1 cellular context compared by ENCODE assay signal in the genomic region with DNA sequence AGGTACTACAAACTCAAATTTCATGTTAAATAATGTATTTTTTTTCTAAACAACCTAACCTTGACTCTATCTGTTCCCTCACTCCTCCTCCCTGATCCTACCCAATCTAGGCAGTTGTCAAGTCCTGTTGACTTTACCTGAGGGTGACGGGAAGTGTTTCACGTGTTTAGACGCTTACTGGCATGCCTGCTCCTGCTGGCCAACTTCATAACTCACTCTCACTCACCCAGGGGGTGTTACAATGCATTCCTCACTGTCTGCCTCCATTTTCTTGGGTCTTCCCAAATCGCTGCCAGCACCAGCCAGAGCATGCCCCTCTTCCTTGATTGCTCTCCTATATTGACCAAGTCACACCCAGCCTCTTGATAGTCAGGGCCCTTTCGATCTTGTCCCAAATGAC.
TF ChIP-seq lines count a peak whose summit lies in the region.

No MANE protein-coding gene starts in this region.

TF ChIP-seq in HepG2, 621 proteins besides CTCF, POLR2A, EP300 and RAD21 (continued from another document):
- TF ChIP-seq POGZ (CRISPR knock-in tag; IDR thresholded peaks at IDR 0.05) (peak; percentile 46; the same call in 1 of the 2 replicates), ZSCAN30 (CRISPR knock-in tag; IDR thresholded peaks at IDR 0.05) (no peak), KLF16 (CRISPR knock-in tag; IDR thresholded peaks at IDR 0.05) (peak in 1 of 2 experiments; percentile 91; a peak in 2 of 4 replicates), SP140L (CRISPR knock-in tag; IDR thresholded peaks at IDR 0.05; ENCODE audit: borderline replicate concordance) (no peak), MTF2 (CRISPR knock-in tag; IDR thresholded peaks at IDR 0.05; ENCODE audit: borderline replicate concordance) (no peak), ZBTB20 (CRISPR knock-in tag; IDR thresholded peaks at IDR 0.05; ENCODE audit: borderline replicate concordance, low read depth) (peak; percentile 38; the same call in 1 of the 2 replicates), REL (CRISPR knock-in tag; conservative IDR thresholded peaks at IDR 0.05) (no peak), SRY (CRISPR knock-in tag; IDR thresholded peaks at IDR 0.05) (0 out of 2 replicates have a peak, but pooled peaks have one; percentile 30), YEATS4 (CRISPR knock-in tag; IDR thresholded peaks at IDR 0.05; ENCODE audit: borderline replicate concordance) (no peak), KMT2A (CRISPR knock-in tag; IDR thresholded peaks at IDR 0.05) (no peak), HCFC1 (IDR thresholded peaks at IDR 0.05; ENCODE audit: low read depth, low read length) (no peak), TEAD3 (CRISPR knock-in tag; optimal IDR thresholded peaks at IDR 0.05; ENCODE audit: borderline replicate concordance) (peak; percentile 81), GLI4 (CRISPR knock-in tag; IDR thresholded peaks at IDR 0.05; ENCODE audit: borderline replicate concordance) (no peak), KDM4B (CRISPR knock-in tag; IDR thresholded peaks at IDR 0.05) (0 out of 2 replicates have a peak, but pooled peaks have one; percentile 80)
- TF ChIP-seq, protein P1, sequence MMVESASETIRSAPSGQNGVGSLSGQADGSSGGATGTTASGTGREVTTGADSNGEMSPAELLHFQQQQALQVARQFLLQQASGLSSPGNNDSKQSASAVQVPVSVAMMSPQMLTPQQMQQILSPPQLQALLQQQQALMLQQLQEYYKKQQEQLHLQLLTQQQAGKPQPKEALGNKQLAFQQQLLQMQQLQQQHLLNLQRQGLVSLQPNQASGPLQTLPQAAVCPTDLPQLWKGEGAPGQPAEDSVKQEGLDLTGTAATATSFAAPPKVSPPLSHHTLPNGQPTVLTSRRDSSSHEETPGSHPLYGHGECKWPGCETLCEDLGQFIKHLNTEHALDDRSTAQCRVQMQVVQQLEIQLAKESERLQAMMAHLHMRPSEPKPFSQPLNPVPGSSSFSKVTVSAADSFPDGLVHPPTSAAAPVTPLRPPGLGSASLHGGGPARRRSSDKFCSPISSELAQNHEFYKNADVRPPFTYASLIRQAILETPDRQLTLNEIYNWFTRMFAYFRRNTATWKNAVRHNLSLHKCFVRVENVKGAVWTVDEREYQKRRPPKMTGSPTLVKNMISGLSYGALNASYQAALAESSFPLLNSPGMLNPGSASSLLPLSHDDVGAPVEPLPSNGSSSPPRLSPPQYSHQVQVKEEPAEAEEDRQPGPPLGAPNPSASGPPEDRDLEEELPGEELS (CRISPR knock-in tag; IDR thresholded peaks at IDR 0.05) = peak; percentile 26
- TF ChIP-seq, protein P2, sequence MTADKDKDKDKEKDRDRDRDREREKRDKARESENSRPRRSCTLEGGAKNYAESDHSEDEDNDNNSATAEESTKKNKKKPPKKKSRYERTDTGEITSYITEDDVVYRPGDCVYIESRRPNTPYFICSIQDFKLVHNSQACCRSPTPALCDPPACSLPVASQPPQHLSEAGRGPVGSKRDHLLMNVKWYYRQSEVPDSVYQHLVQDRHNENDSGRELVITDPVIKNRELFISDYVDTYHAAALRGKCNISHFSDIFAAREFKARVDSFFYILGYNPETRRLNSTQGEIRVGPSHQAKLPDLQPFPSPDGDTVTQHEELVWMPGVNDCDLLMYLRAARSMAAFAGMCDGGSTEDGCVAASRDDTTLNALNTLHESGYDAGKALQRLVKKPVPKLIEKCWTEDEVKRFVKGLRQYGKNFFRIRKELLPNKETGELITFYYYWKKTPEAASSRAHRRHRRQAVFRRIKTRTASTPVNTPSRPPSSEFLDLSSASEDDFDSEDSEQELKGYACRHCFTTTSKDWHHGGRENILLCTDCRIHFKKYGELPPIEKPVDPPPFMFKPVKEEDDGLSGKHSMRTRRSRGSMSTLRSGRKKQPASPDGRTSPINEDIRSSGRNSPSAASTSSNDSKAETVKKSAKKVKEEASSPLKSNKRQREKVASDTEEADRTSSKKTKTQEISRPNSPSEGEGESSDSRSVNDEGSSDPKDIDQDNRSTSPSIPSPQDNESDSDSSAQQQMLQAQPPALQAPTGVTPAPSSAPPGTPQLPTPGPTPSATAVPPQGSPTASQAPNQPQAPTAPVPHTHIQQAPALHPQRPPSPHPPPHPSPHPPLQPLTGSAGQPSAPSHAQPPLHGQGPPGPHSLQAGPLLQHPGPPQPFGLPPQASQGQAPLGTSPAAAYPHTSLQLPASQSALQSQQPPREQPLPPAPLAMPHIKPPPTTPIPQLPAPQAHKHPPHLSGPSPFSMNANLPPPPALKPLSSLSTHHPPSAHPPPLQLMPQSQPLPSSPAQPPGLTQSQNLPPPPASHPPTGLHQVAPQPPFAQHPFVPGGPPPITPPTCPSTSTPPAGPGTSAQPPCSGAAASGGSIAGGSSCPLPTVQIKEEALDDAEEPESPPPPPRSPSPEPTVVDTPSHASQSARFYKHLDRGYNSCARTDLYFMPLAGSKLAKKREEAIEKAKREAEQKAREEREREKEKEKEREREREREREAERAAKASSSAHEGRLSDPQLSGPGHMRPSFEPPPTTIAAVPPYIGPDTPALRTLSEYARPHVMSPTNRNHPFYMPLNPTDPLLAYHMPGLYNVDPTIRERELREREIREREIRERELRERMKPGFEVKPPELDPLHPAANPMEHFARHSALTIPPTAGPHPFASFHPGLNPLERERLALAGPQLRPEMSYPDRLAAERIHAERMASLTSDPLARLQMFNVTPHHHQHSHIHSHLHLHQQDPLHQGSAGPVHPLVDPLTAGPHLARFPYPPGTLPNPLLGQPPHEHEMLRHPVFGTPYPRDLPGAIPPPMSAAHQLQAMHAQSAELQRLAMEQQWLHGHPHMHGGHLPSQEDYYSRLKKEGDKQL (CRISPR knock-in tag; IDR thresholded peaks at IDR 0.05; ENCODE audit: low read depth) = no peak; the same call in 1 of the 2 replicates
- TF ChIP-seq, protein P3, sequence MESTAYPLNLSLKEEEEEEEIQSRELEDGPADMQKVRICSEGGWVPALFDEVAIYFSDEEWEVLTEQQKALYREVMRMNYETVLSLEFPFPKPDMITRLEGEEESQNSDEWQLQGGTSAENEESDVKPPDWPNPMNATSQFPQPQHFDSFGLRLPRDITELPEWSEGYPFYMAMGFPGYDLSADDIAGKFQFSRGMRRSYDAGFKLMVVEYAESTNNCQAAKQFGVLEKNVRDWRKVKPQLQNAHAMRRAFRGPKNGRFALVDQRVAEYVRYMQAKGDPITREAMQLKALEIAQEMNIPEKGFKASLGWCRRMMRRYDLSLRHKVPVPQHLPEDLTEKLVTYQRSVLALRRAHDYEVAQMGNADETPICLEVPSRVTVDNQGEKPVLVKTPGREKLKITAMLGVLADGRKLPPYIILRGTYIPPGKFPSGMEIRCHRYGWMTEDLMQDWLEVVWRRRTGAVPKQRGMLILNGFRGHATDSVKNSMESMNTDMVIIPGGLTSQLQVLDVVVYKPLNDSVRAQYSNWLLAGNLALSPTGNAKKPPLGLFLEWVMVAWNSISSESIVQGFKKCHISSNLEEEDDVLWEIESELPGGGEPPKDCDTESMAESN (CRISPR knock-in tag; conservative IDR thresholded peaks at IDR 0.05) = peak; percentile 71; the same call in 1 of the 2 replicates
